8 cellular contexts compared by ENCODE assay signal in the genomic region with DNA sequence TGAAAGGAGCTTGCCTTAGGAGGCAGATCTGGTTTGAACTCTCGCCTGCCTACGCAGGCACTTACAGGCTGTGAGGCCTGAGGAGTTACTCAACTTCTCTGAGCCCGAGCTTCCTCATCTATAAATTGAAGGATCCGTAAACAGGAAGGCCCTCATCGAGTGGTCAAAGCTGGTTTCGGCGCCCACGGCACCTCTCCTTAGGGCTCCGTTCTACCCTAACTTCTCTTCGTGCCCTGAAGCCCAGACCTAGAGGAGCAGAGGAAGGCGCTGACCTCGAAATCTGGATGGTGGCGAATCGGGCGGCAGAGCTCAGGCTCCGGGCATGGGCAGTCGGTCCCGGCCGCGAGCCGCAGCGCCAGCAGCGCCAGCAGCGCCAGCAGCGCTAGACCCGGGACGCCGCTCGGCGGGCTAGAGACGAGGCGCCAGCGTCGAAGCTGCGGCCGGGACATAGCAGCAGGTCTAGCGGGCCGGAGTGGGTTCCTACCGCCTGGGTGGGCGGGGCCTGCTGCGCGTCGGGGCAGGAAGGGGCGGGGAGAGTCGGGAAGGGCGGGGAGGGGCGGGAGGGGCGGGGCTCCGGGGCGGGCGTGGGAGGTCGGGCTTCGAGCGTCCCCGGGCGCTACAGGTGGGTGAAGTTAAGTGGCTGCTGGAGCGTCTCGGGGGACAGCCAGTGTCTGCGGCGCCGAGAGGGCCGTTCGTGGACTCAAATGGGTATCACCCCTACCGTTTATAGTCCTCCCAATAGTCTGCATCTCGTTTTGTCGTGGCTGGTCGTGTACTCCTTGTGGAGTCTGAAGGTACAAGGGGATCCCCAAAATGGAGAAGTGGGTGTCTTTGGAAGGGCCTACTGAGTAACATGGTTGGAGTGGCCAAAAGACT. TPM values are rescaled to one million over a fixed set of nuclear protein-coding genes. Genes with fewer than 3 reads are reported as not detected.
DNase-seq lines count a peak whose midpoint lies in the region; ATAC-seq, FAIRE-seq and TF ChIP-seq lines count a peak whose summit lies in the region.

CTBS (minus strand) TSS at position 474 of the 876 bp plus-strand sequence; CDS start at position 449, 25 bp downstream.

- ATAC-seq in GM18498 (IDR thresholded peaks at IDR 0.05; ENCODE audit: unreplicated experiment) (peak; percentile 89), HG02870 (IDR thresholded peaks at IDR 0.05; ENCODE audit: unreplicated experiment) (peak; percentile 68), psoas muscle (peak; percentile 98 to 99 (median 99))

- TF ChIP-seq CTCF in right atrium auricular region (IDR thresholded peaks at IDR 0.05) (no peak), psoas muscle (IDR thresholded peaks at IDR 0.05) (no peak)

- H3K9me3 ChIP-seq in right atrium auricular region (no peaks in the 10 kb centered on the region), psoas muscle (no peaks in the 10 kb centered on the region)

- 0 to 1% (median 1%) methylated on average over 46 to 67 of the region's 67 CpGs for WGBS in psoas muscle, 3 donors

- H3K4me3 ChIP-seq in right atrium auricular region (peak within 1 kb of the TSS; percentile 77 to 84), psoas muscle (peak within 1 kb of the TSS; percentile 90)

- FAIRE-seq in urothelium cell line (lab: Jason Lieb, UNC): peak; percentile 13

- peaks cover 11% of the 10 kb centered on the region for H3K36me3 ChIP-seq in right atrium auricular region
- H3K36me3 ChIP-seq in psoas muscle (ENCODE audit: insufficient read depth in 1 of 2, low read depth in 1 of 2): peaks cover 0 to 8% of the 10 kb centered on the region in 2 donors

- H3K27ac ChIP-seq in right atrium auricular region (peak within 1 kb of the TSS; percentile 94 to 99), psoas muscle (peak within 1 kb of the TSS; percentile 96)

- DNase-seq in NCI-H146 (lab: John Stamatoyannopoulos, UW) (peak; percentile 92), T-helper 2 cell (peak; percentile 70 to 90 (median 83)), anterior cingulate cortex (lab: John Stamatoyannopoulos, UW) (peak in 57 of 58 donors; percentile 10 to 91 (median 71)), right atrium auricular region (ENCODE audit: low spot score) (peak; percentile 80), psoas muscle (peak; percentile 90 to 96), urothelium cell line (ENCODE audit: low spot score) (peak; percentile 98)

- peaks cover 0 to 8% of the 10 kb centered on the region in 2 donors for H3K4me1 ChIP-seq in right atrium auricular region
- H3K4me1 ChIP-seq in psoas muscle: peaks cover 9% of the 10 kb centered on the region

- intact Hi-C loops in psoas muscle (cut with DNase I): loop anchor here (2.0 to 5.0 kb wide), 2 partner anchors 67 to 69 kb away; partner anchors contain the start of genes GNG5 (in 1 of the 2) and SPATA1 (in 1 of the 2)

- H3K27me3 ChIP-seq in right atrium auricular region (no peaks in the 10 kb centered on the region), psoas muscle (ENCODE audit: insufficient read depth in 3 of 3, low read length in 2 of 3) (no peaks in the 10 kb centered on the region)

RNA-seq across cellular contexts. Expression of gene CTBS, which starts in this region (rescaled TPM):
- total RNA-seq in right atrium auricular region: 1 to 10 TPM; 7.5 to 9.2 TPM
- total RNA-seq in psoas muscle: 1 to 10 TPM; 4.4 to 5.2 (median 4.9) TPM
- polyA plus RNA-seq in psoas muscle: 1 to 10 TPM; 1.8 to 3.8 (median 2.1) TPM

Comparison
In these comparisons a context has a peak if more than half of its experiments do, and no peak if none do; other contexts are left out.
1. Peak in every context shown above with its lines: DNase-seq, ATAC-seq, H3K4me3 ChIP-seq and H3K27ac ChIP-seq.